In genomic region chr14:97846156-97846555, GRCh38 we compare ENCODE assay signal across 19 cellular contexts.
"Had no signal": no experiment of that assay in that cellular context is flagged by ENCODE, and none has a peak within 500 bp of the region (broad histone marks: within the 10 kb centered on the region; RNA-seq: fewer than 3 reads in every experiment).

No MANE protein-coding gene starts in this region.

- H3K36me3 Mint-ChIP-seq: activated naive CD4-positive, alpha-beta T cell treated with anti-CD3 and anti-CD28 coated beads, Interleukin-2, amount 50 U/mL, for 24 hours; brain; naive thymus-derived CD8-positive, alpha-beta T cell had no signal

- H3K27ac ChIP-seq: coronary artery, esophagus muscularis mucosa, hepatocyte, left ventricle myocardium inferior, neutrophil, upper lobe of left lung had no signal

- H3K27ac Mint-ChIP-seq: activated B cell treated with CpG ODN at 0.5 μM for 24 hours; activated naive CD4-positive, alpha-beta T cell treated with anti-CD3 and anti-CD28 coated beads, Interleukin-2, amount 50 U/mL, for 24 hours; brain; naive thymus-derived CD8-positive, alpha-beta T cell; stimulated activated naive CD8-positive, alpha-beta T cell treated with anti-CD3 and anti-CD28 coated beads, Interleukin-15, Interleukin-2, amounts not matched to agents 100 ng/mL and 50 ng/mL, for 24 hours; T-helper 2 cell treated with Interferon-gamma antibody and Interleukin-4, amounts not matched to agents 5 μg/mL and 100 μg/mL, for 36 hours had no signal

- H3K27me3 ChIP-seq: hepatocyte, neutrophil, upper lobe of left lung had no signal

- H3K9me3 ChIP-seq: esophagus muscularis mucosa, left ventricle myocardium inferior, mucosa of descending colon, neutrophil, upper lobe of left lung had no signal

- H3K79me2 ChIP-seq: hepatocyte had no signal

- H3K4me3 Mint-ChIP-seq: activated B cell treated with CpG ODN at 0.5 μM for 24 hours; activated naive CD4-positive, alpha-beta T cell treated with anti-CD3 and anti-CD28 coated beads, Interleukin-2, amount 50 U/mL, for 24 hours; brain; naive thymus-derived CD8-positive, alpha-beta T cell; stimulated activated naive CD8-positive, alpha-beta T cell treated with anti-CD3 and anti-CD28 coated beads, Interleukin-15, Interleukin-2, amounts not matched to agents 100 ng/mL and 50 ng/mL, for 24 hours; T-helper 2 cell treated with Interferon-gamma antibody and Interleukin-4, amounts not matched to agents 5 μg/mL and 100 μg/mL, for 36 hours had no signal

- H3K4me3 ChIP-seq: coronary artery, esophagus muscularis mucosa, hepatocyte, left ventricle myocardium inferior, mucosa of descending colon, upper lobe of left lung had no signal

- ATAC-seq: mucosa of descending colon; naive thymus-derived CD8-positive, alpha-beta T cell had no signal

- H3K4me2 ChIP-seq: hepatocyte had no signal

- H3K27me3 Mint-ChIP-seq: activated B cell treated with CpG ODN at 0.5 μM for 24 hours; activated naive CD4-positive, alpha-beta T cell treated with anti-CD3 and anti-CD28 coated beads, Interleukin-2, amount 50 U/mL, for 24 hours; naive thymus-derived CD8-positive, alpha-beta T cell; stimulated activated naive CD8-positive, alpha-beta T cell treated with anti-CD3 and anti-CD28 coated beads, Interleukin-15, Interleukin-2, amounts not matched to agents 100 ng/mL and 50 ng/mL, for 24 hours had no signal

- H3K36me3 ChIP-seq: esophagus muscularis mucosa, left ventricle myocardium inferior, neutrophil, upper lobe of left lung had no signal

- H3K4me1 ChIP-seq: esophagus muscularis mucosa, left ventricle myocardium inferior, upper lobe of left lung had no signal

- H3K9me3 Mint-ChIP-seq: activated B cell treated with CpG ODN at 0.5 μM for 24 hours; activated naive CD4-positive, alpha-beta T cell treated with anti-CD3 and anti-CD28 coated beads, Interleukin-2, amount 50 U/mL, for 24 hours; brain; naive thymus-derived CD8-positive, alpha-beta T cell; stimulated activated naive CD8-positive, alpha-beta T cell treated with anti-CD3 and anti-CD28 coated beads, Interleukin-15, Interleukin-2, amounts not matched to agents 100 ng/mL and 50 ng/mL, for 24 hours; T-helper 2 cell treated with Interferon-gamma antibody and Interleukin-4, amounts not matched to agents 5 μg/mL and 100 μg/mL, for 36 hours had no signal

- H3K4me1 Mint-ChIP-seq: activated B cell treated with CpG ODN at 0.5 μM for 24 hours had no signal

- DNase-seq: activated B cell treated with CpG ODN at 0.5 μM for 24 hours; activated CD8-positive, alpha-beta memory T cell treated with anti-CD3 and anti-CD28 coated beads, Interleukin-2, amount 50 U/mL, for 4 hours; activated effector memory CD4-positive, alpha-beta T cell treated with Interleukin-2 at 50 U/mL for 16 hours; central memory CD4-positive, alpha-beta T cell; kidney; left ventricle myocardium inferior; mucosa of descending colon; stimulated activated CD4-positive, alpha-beta T cell treated with anti-CD3 and anti-CD28 coated beads, Interleukin-4, amount 100 ng/mL, for 24 hours; SW 1271; upper lobe of left lung had no signal

- H2AFZ ChIP-seq: hepatocyte had no signal
